ENCODE assay signal across 2 cellular contexts in the genomic region with DNA sequence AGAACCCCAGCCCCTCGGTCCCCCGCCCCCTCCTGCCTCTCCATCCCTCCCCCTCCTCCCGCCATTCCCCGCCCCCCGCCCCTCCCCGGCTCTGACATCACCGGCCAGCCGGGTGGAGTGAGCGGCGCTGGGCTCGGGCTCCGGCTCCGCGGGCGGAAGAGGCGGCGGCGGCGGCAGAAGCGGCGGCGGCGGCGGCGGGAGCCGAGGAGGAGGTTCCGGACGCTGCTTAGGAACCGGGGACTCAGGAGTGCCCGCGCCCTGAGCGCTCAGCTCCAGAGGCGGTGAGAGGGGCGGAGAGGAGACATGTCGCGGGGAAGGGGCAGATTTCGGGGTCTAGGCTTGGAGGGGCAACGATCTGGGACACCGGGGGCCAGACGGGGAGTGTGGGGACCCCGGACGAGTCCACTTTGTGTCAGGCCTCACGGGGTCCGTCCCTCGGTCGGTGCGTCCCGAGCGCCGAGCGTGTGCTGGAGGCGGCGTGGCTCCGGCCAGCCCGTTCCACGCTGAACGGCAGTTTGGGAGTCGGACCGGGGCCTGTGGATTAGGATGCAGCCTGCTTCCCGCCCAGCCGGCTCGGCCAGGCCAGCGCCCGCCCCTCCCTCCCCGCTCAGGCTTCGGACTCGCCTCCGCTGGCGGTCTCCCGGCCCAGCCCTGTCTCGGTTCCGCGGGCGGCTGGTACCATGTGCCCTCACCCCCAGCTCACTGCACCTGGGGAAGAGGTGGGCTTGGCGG.
A peak's percentile ranks its signal among the peaks of the same experiment; 100 is the strongest.
TF ChIP-seq lines count a peak whose summit lies in the region.

A gene with protein sequence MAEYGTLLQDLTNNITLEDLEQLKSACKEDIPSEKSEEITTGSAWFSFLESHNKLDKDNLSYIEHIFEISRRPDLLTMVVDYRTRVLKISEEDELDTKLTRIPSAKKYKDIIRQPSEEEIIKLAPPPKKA (plus strand): TSS at position 143 of the 732 bp plus-strand sequence. CDS start 6,161 bp downstream, outside the sequence.

TF ChIP-seq in HEK293, 187 proteins besides CTCF, POLR2A, EP300 and RAD21 (continued from another document and continues in another):
- TF ChIP-seq SALL2 (tag by site-specific recombination; IDR thresholded peaks at IDR 0.05; ENCODE audit: borderline replicate concordance) = no peak
- TF ChIP-seq, protein P1, sequence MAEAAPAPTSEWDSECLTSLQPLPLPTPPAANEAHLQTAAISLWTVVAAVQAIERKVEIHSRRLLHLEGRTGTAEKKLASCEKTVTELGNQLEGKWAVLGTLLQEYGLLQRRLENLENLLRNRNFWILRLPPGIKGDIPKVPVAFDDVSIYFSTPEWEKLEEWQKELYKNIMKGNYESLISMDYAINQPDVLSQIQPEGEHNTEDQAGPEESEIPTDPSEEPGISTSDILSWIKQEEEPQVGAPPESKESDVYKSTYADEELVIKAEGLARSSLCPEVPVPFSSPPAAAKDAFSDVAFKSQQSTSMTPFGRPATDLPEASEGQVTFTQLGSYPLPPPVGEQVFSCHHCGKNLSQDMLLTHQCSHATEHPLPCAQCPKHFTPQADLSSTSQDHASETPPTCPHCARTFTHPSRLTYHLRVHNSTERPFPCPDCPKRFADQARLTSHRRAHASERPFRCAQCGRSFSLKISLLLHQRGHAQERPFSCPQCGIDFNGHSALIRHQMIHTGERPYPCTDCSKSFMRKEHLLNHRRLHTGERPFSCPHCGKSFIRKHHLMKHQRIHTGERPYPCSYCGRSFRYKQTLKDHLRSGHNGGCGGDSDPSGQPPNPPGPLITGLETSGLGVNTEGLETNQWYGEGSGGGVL (tag by site-specific recombination; IDR thresholded peaks at IDR 0.05) = peak; percentile 12; the same call in 1 of the 2 replicates
- no peak for TF ChIP-seq ZNF133 (tag by site-specific recombination; IDR thresholded peaks at IDR 0.05)
- TF ChIP-seq ZNF335 (tag by site-specific recombination; conservative IDR thresholded peaks at IDR 0.05) = peak; percentile 92
- TF ChIP-seq ZNF214 (tag by site-specific recombination; IDR thresholded peaks at IDR 0.05; ENCODE audit: borderline replicate concordance) = no peak
- no peak for TF ChIP-seq ZNF521 (tag by site-specific recombination; IDR thresholded peaks at IDR 0.05)
- TF ChIP-seq ZNF302 (tag by site-specific recombination; IDR thresholded peaks at IDR 0.05; ENCODE audit: low read depth) = no peak
- no peak for TF ChIP-seq ZNF211 (tag by site-specific recombination; IDR thresholded peaks at IDR 0.05; ENCODE audit: low read depth)
- TF ChIP-seq ZNF423 (tag by site-specific recombination; IDR thresholded peaks at IDR 0.05) = no peak
- peak; percentile 68 for TF ChIP-seq SP2 (tag by site-specific recombination; IDR thresholded peaks at IDR 0.05)
- TF ChIP-seq ZBTB48 (tag by site-specific recombination; IDR thresholded peaks at IDR 0.05) = 0 out of 2 replicates have a peak, but pooled peaks have one; percentile 34
- TF ChIP-seq, protein P2, sequence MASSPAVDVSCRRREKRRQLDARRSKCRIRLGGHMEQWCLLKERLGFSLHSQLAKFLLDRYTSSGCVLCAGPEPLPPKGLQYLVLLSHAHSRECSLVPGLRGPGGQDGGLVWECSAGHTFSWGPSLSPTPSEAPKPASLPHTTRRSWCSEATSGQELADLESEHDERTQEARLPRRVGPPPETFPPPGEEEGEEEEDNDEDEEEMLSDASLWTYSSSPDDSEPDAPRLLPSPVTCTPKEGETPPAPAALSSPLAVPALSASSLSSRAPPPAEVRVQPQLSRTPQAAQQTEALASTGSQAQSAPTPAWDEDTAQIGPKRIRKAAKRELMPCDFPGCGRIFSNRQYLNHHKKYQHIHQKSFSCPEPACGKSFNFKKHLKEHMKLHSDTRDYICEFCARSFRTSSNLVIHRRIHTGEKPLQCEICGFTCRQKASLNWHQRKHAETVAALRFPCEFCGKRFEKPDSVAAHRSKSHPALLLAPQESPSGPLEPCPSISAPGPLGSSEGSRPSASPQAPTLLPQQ (tag by site-specific recombination; IDR thresholded peaks at IDR 0.05) = 0 out of 2 replicates have a peak, but pooled peaks have one; percentile 52
- 0 out of 2 replicates have a peak, but pooled peaks have one; percentile 50 for TF ChIP-seq ZNF391 (tag by site-specific recombination; IDR thresholded peaks at IDR 0.05; ENCODE audit: borderline replicate concordance, low read depth)
- TF ChIP-seq ZNF596 (tag by site-specific recombination; IDR thresholded peaks at IDR 0.05) = no peak
- TF ChIP-seq, protein P3, sequence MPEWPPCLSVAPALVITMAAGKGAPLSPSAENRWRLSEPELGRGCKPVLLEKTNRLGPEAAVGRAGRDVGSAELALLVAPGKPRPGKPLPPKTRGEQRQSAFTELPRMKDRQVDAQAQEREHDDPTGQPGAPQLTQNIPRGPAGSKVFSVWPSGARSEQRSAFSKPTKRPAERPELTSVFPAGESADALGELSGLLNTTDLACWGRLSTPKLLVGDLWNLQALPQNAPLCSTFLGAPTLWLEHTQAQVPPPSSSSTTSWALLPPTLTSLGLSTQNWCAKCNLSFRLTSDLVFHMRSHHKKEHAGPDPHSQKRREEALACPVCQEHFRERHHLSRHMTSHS (tag by site-specific recombination; IDR thresholded peaks at IDR 0.05) = no peak
- TF ChIP-seq ZXDB (tag by site-specific recombination; IDR thresholded peaks at IDR 0.05) = peak; percentile 62; the same call in 1 of the 2 replicates
- TF ChIP-seq ZNF621 (tag by site-specific recombination; IDR thresholded peaks at IDR 0.05) = no peak
- no peak for TF ChIP-seq ZNF221 (tag by site-specific recombination; IDR thresholded peaks at IDR 0.05; ENCODE audit: borderline replicate concordance)
- TF ChIP-seq, protein P4, sequence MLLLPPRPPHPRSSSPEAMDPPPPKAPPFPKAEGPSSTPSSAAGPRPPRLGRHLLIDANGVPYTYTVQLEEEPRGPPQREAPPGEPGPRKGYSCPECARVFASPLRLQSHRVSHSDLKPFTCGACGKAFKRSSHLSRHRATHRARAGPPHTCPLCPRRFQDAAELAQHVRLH (tag by site-specific recombination; IDR thresholded peaks at IDR 0.05) = no peak
- TF ChIP-seq, protein P5, sequence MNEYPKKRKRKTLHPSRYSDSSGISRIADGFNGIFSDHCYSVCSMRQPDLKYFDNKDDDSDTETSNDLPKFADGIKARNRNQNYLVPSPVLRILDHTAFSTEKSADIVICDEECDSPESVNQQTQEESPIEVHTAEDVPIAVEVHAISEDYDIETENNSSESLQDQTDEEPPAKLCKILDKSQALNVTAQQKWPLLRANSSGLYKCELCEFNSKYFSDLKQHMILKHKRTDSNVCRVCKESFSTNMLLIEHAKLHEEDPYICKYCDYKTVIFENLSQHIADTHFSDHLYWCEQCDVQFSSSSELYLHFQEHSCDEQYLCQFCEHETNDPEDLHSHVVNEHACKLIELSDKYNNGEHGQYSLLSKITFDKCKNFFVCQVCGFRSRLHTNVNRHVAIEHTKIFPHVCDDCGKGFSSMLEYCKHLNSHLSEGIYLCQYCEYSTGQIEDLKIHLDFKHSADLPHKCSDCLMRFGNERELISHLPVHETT (tag by site-specific recombination; IDR thresholded peaks at IDR 0.05) = 0 out of 2 replicates have a peak, but pooled peaks have one; percentile 22
- TF ChIP-seq ZNF624 (tag by site-specific recombination; IDR thresholded peaks at IDR 0.05) = no peak
- no peak for TF ChIP-seq ZNF223 (tag by site-specific recombination; IDR thresholded peaks at IDR 0.05)
- TF ChIP-seq ZNF560 (tag by site-specific recombination; IDR thresholded peaks at IDR 0.05; ENCODE audit: borderline replicate concordance) = 0 out of 2 replicates have a peak, but pooled peaks have one; percentile 18
- no peak for TF ChIP-seq ZNF239 (tag by site-specific recombination; IDR thresholded peaks at IDR 0.05)

TF ChIP-seq in HepG2, 621 proteins besides CTCF, POLR2A, EP300 and RAD21 (continued from another document and continues in another):
- TF ChIP-seq GZF1 (CRISPR knock-in tag; IDR thresholded peaks at IDR 0.05) (0 out of 2 replicates have a peak, but pooled peaks have one; percentile 51), AGO2 (optimal IDR thresholded peaks at IDR 0.05; ENCODE audit: low read depth, low read length) (peak; percentile 87), ATF7-NPFF (CRISPR knock-in tag; IDR thresholded peaks at IDR 0.05; ENCODE audit: low read depth) (peak; percentile 73), ZNF75D (CRISPR knock-in tag; IDR thresholded peaks at IDR 0.05; ENCODE audit: borderline replicate concordance) (no peak), AHR (CRISPR knock-in tag; IDR thresholded peaks at IDR 0.05) (peak; percentile 62; the same call in 1 of the 2 replicates), NCOA5 (CRISPR knock-in tag; IDR thresholded peaks at IDR 0.05) (no peak), YY1 (IDR thresholded peaks at IDR 0.05; ENCODE audit: insufficient read depth, insufficient replicate concordance, low read depth, low read length) (no peak), EED (CRISPR knock-in tag; IDR thresholded peaks at IDR 0.05) (no peak), ZNF768 (CRISPR knock-in tag; IDR thresholded peaks at IDR 0.05) (peak; percentile 46; the same call in 1 of the 2 replicates), KLF12 (CRISPR knock-in tag; IDR thresholded peaks at IDR 0.05; ENCODE audit: borderline replicate concordance) (no peak), CCAR2 (optimal IDR thresholded peaks at IDR 0.05; ENCODE audit: low read depth, low read length) (no peak), HDAC6 (IDR thresholded peaks at IDR 0.05; ENCODE audit: low read depth, low read length) (no peak), REPIN1 (CRISPR knock-in tag; IDR thresholded peaks at IDR 0.05; ENCODE audit: borderline replicate concordance, low read depth) (0 out of 2 replicates have a peak, but pooled peaks have one; percentile 17), ZBTB7A (CRISPR knock-in tag; IDR thresholded peaks at IDR 0.05) (0 out of 2 replicates have a peak, but pooled peaks have one; percentile 27), ZNF225 (CRISPR knock-in tag; IDR thresholded peaks at IDR 0.05) (0 out of 2 replicates have a peak, but pooled peaks have one; percentile 27), NR3C1 (CRISPR knock-in tag; IDR thresholded peaks at IDR 0.05) (no peak), ZNF629 (CRISPR knock-in tag; conservative IDR thresholded peaks at IDR 0.05) (no peak), ZNF230 (CRISPR knock-in tag; IDR thresholded peaks at IDR 0.05) (no peak), SOX6 (IDR thresholded peaks at IDR 0.05) (no peak), SOX6 (CRISPR knock-in tag; IDR thresholded peaks at IDR 0.05) (no peak), ZNF709 (CRISPR knock-in tag; IDR thresholded peaks at IDR 0.05) (0 out of 2 replicates have a peak, but pooled peaks have one; percentile 22), RBFOX2 (IDR thresholded peaks at IDR 0.05; ENCODE audit: low read depth, low read length) (peak; percentile 60), ARID2 (CRISPR knock-in tag; IDR thresholded peaks at IDR 0.05; ENCODE audit: borderline replicate concordance) (no peak), CEBPG (CRISPR knock-in tag; IDR thresholded peaks at IDR 0.05) (no peak), ZNF775 (CRISPR knock-in tag; IDR thresholded peaks at IDR 0.05; ENCODE audit: borderline replicate concordance) (no peak), YEATS4 (CRISPR knock-in tag; IDR thresholded peaks at IDR 0.05; ENCODE audit: borderline replicate concordance) (peak; percentile 44; the same call in 1 of the 2 replicates), NONO (IDR thresholded peaks at IDR 0.05) (no peak), NONO (CRISPR knock-in tag; conservative IDR thresholded peaks at IDR 0.05) (peak; percentile 33; the same call in 1 of the 2 replicates), ZFX (CRISPR knock-in tag; IDR thresholded peaks at IDR 0.05; ENCODE audit: low read depth) (peak; percentile 80), ZNF501 (CRISPR knock-in tag; IDR thresholded peaks at IDR 0.05) (0 out of 2 replicates have a peak, but pooled peaks have one; percentile 51), HNF4A (CRISPR knock-in tag; IDR thresholded peaks at IDR 0.05) (0 out of 2 replicates have a peak, but pooled peaks have one; percentile 5), ARNT2 (CRISPR knock-in tag; IDR thresholded peaks at IDR 0.05; ENCODE audit: low read depth) (no peak), MLLT10 (CRISPR knock-in tag; IDR thresholded peaks at IDR 0.05) (no peak), NCOR1 (IDR thresholded peaks at IDR 0.05; ENCODE audit: borderline replicate concordance, low read length) (no peak)
- TF ChIP-seq, protein P6, sequence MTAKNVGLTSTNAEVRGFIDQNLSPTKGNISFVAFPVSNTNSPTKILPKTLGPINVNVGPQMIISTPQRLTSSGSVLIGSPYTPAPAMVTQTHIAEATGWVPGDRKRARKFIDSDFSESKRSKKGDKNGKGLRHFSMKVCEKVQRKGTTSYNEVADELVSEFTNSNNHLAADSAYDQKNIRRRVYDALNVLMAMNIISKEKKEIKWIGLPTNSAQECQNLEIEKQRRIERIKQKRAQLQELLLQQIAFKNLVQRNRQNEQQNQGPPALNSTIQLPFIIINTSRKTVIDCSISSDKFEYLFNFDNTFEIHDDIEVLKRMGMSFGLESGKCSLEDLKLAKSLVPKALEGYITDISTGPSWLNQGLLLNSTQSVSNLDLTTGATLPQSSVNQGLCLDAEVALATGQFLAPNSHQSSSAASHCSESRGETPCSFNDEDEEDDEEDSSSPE (CRISPR knock-in tag; IDR thresholded peaks at IDR 0.05) = no peak
- TF ChIP-seq, protein P7, sequence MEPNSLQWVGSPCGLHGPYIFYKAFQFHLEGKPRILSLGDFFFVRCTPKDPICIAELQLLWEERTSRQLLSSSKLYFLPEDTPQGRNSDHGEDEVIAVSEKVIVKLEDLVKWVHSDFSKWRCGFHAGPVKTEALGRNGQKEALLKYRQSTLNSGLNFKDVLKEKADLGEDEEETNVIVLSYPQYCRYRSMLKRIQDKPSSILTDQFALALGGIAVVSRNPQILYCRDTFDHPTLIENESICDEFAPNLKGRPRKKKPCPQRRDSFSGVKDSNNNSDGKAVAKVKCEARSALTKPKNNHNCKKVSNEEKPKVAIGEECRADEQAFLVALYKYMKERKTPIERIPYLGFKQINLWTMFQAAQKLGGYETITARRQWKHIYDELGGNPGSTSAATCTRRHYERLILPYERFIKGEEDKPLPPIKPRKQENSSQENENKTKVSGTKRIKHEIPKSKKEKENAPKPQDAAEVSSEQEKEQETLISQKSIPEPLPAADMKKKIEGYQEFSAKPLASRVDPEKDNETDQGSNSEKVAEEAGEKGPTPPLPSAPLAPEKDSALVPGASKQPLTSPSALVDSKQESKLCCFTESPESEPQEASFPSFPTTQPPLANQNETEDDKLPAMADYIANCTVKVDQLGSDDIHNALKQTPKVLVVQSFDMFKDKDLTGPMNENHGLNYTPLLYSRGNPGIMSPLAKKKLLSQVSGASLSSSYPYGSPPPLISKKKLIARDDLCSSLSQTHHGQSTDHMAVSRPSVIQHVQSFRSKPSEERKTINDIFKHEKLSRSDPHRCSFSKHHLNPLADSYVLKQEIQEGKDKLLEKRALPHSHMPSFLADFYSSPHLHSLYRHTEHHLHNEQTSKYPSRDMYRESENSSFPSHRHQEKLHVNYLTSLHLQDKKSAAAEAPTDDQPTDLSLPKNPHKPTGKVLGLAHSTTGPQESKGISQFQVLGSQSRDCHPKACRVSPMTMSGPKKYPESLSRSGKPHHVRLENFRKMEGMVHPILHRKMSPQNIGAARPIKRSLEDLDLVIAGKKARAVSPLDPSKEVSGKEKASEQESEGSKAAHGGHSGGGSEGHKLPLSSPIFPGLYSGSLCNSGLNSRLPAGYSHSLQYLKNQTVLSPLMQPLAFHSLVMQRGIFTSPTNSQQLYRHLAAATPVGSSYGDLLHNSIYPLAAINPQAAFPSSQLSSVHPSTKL (CRISPR knock-in tag; IDR thresholded peaks at IDR 0.05) = no peak
- TF ChIP-seq, protein P8, sequence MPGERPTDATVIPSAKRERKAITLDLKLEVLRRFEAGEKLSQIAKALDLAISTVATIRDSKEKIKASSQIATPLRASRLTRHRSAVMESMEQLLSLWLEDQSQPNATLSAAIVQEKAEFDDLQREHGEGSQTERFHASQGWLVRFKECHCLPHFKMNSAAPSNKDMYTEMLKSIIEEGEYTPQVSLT (CRISPR knock-in tag; IDR thresholded peaks at IDR 0.05; ENCODE audit: borderline replicate concordance, low read depth) = no peak
- TF ChIP-seq, protein P9, sequence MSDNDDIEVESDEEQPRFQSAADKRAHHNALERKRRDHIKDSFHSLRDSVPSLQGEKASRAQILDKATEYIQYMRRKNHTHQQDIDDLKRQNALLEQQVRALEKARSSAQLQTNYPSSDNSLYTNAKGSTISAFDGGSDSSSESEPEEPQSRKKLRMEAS (IDR thresholded peaks at IDR 0.05) = peak; percentile 53; the same call in 1 of the 2 replicates
